1 cellular context compared by ENCODE assay signal in genomic region chr6:169654590-169655391, GRCh38.
TF ChIP-seq lines count a peak whose summit lies in the region.

No MANE protein-coding gene starts in this region.

TF ChIP-seq in HCT116, 20 proteins besides CTCF, POLR2A, EP300 and RAD21 (continued from another document):
- TF ChIP-seq ZBTB33 (IDR thresholded peaks at IDR 0.05; ENCODE audit: extremely low read depth, insufficient replicate concordance, low read length) = no peak
- no peak for TF ChIP-seq MAX (IDR thresholded peaks at IDR 0.05)
- TF ChIP-seq EZH2phosphoT487 (IDR thresholded peaks at IDR 0.05; ENCODE audit: borderline replicate concordance) = no peak
- TF ChIP-seq EZH2 (IDR thresholded peaks at IDR 0.05) = no peak
- no peak for TF ChIP-seq EGR1 (IDR thresholded peaks at IDR 0.05; ENCODE audit: low read depth)
- TF ChIP-seq TCF7L2 (IDR thresholded peaks at IDR 0.05; ENCODE audit: borderline replicate concordance, extremely low read depth, insufficient read depth, insufficient read length) = no peak
- TF ChIP-seq ELF1 (IDR thresholded peaks at IDR 0.05; ENCODE audit: borderline replicate concordance, low read depth) = no peak
- TF ChIP-seq ATF3 (IDR thresholded peaks at IDR 0.05) = no peak
